In genomic region chr6:157840776-157841175, GRCh38 we compare ENCODE assay signal across 12 cellular contexts. TPM values are rescaled to one million over a fixed set of nuclear protein-coding genes. Genes with fewer than 3 reads are reported as not detected.
DNase-seq lines count a peak whose midpoint lies in the region; ATAC-seq and TF ChIP-seq lines count a peak whose summit lies in the region.
"Had no signal": no experiment of that assay in that cellular context is flagged by ENCODE, and none has a peak within 500 bp of the region (broad histone marks: within the 10 kb centered on the region; RNA-seq: fewer than 3 reads in every experiment).

No MANE protein-coding gene starts in this region.

- H3K27me3 ChIP-seq in ascending aorta: no peaks in the 10 kb centered on the region

- H3K4me1 ChIP-seq in mesodermal cell (ENCODE audit: control insufficient read depth, insufficient read depth, low read length, poor library complexity, severe bottlenecking) (peaks cover 29% of the 10 kb centered on the region), ascending aorta (peaks cover 7 to 29% of the 10 kb centered on the region in 2 donors)

- no peaks in the 10 kb centered on the region for H3K9me3 Mint-ChIP-seq in Calu3 (ENCODE audit: low read depth, unreplicated experiment)

- no peaks in the 10 kb centered on the region for H3K27me3 Mint-ChIP-seq in Calu3 (ENCODE audit: unreplicated experiment)
- H3K27me3 Mint-ChIP-seq: activated CD4-positive, alpha-beta memory T cell treated with anti-CD3 and anti-CD28 coated beads, Interleukin-2, amount 10 ng/mL, durations not matched to agents 7 days and 5 days had no signal

- intact Hi-C loops in Calu3 (cut with micrococcal nuclease; ENCODE audit: unreplicated experiment) (no loop called here), ascending aorta (cut with DNase I) (no loop called here)

- no peak for TF ChIP-seq CTCF in Calu3 (IDR thresholded peaks at IDR 0.05; ENCODE audit: unreplicated experiment)
- TF ChIP-seq CTCF in choroid plexus epithelial cell (conservative IDR thresholded peaks at IDR 0.05; ENCODE audit: low read depth, low read length): peak; percentile 8
- TF ChIP-seq CTCF in ascending aorta (IDR thresholded peaks at IDR 0.05): no peak

- H3K4me3 Mint-ChIP-seq in Calu3 (ENCODE audit: low read depth, unreplicated experiment): peak overlapping the region; percentile 44
- H3K4me3 Mint-ChIP-seq: activated CD4-positive, alpha-beta memory T cell treated with anti-CD3 and anti-CD28 coated beads, Interleukin-2, amount 10 ng/mL, durations not matched to agents 7 days and 5 days had no signal

- H3K36me3 ChIP-seq in mesodermal cell (ENCODE audit: control insufficient read depth, insufficient read depth, low read length) (peaks cover 3% of the 10 kb centered on the region), ascending aorta (no peaks in the 10 kb centered on the region)

- peak overlapping the region; percentile 84 for H3K27ac Mint-ChIP-seq in Calu3 (ENCODE audit: unreplicated experiment)
- H3K27ac Mint-ChIP-seq: activated CD4-positive, alpha-beta memory T cell treated with anti-CD3 and anti-CD28 coated beads, Interleukin-2, amount 10 ng/mL, durations not matched to agents 7 days and 5 days had no signal

- H3K9me3 ChIP-seq in mesodermal cell (ENCODE audit: control insufficient read depth, low read length) (no peaks in the 10 kb centered on the region), ascending aorta (no peaks in the 10 kb centered on the region)

- H3K36me3 Mint-ChIP-seq in Calu3 (ENCODE audit: insufficient read depth, unreplicated experiment): peaks cover 5% of the 10 kb centered on the region

- H3K27ac ChIP-seq in mesodermal cell (ENCODE audit: low read depth, low read length, severe bottlenecking): peak overlapping the region; percentile 92
- H3K27ac ChIP-seq in ascending aorta: no peak overlapping the region

- no TSS peak for BruUV-seq in Calu3 (replicated peaks; lab: Mats Ljungman, UMichigan)

- DNase-seq in Calu3: no peak
- peak; percentile 64 for DNase-seq in NCI-H82 treated with DMSO at 0.1 percent for 48 hours (lab: John Stamatoyannopoulos, UW; ENCODE audit: unreplicated experiment)
- DNase-seq in choroid plexus epithelial cell (ENCODE audit: low read depth): peak; percentile 81
- no peak for DNase-seq in NCI-H526 treated with DMSO at 0.1 percent for 48 hours (lab: John Stamatoyannopoulos, UW)
- no peak for DNase-seq in ascending aorta (ENCODE audit: low spot score in 2 of 2)
- DNase-seq: activated CD4-positive, alpha-beta memory T cell treated with anti-CD3 and anti-CD28 coated beads, Interleukin-2, amount 10 ng/mL, durations not matched to agents 7 days and 5 days; aorta; NCI-H187 treated with DMSO at 0.1 percent for 48 hours; SIG-M5 had no signal

- 65 to 81% methylated on average over 4 to 6 of the region's 6 CpGs for WGBS in mesodermal cell (ENCODE audit: insufficient coverage in 2 of 2), 2 experiments

- peaks cover 39% of the 10 kb centered on the region for H3K4me1 Mint-ChIP-seq in Calu3 (ENCODE audit: low read depth, unreplicated experiment)

- no peak overlapping the region for H3K4me3 ChIP-seq in choroid plexus epithelial cell (ENCODE audit: low read depth, low read length)
- H3K4me3 ChIP-seq in mesodermal cell (ENCODE audit: extremely low read depth, insufficient read depth, low read length, poor library complexity, severe bottlenecking): no peak overlapping the region
- H3K4me3 ChIP-seq in ascending aorta: no peak overlapping the region

- CTCF ChIA-PET in Calu3 (lab: Charles Lee): no interaction called here

- ATAC-seq in HG03108 (IDR thresholded peaks at IDR 0.05; ENCODE audit: unreplicated experiment): no peak
- no peak for ATAC-seq in GM18870 (IDR thresholded peaks at IDR 0.05; ENCODE audit: unreplicated experiment)

RNA-seq across cellular contexts. Expression of gene SNX9, which starts 17.7 kb away (rescaled TPM):
- total RNA-seq in Calu3 (2022): 16.6 and 17.7 TPM in 2 replicates
- polyA plus RNA-seq in mesodermal cell (2013, experiment 1 of 2): 30.4 TPM
- polyA plus RNA-seq in mesodermal cell (2013, experiment 2 of 2): 34.5 TPM
- 55.2 TPM for total RNA-seq in ascending aorta

Comparison
In these comparisons a context has a peak if more than half of its experiments do, and no peak if none do; other contexts are left out.
1. DNase-seq: peak in NCI-H82 treated with DMSO at 0.1 percent for 48 hours (single experiment) and choroid plexus epithelial cell (single experiment); none in Calu3 (single experiment), NCI-H526 treated with DMSO at 0.1 percent for 48 hours (single experiment) and ascending aorta (0 of 2).